In the genomic region with DNA sequence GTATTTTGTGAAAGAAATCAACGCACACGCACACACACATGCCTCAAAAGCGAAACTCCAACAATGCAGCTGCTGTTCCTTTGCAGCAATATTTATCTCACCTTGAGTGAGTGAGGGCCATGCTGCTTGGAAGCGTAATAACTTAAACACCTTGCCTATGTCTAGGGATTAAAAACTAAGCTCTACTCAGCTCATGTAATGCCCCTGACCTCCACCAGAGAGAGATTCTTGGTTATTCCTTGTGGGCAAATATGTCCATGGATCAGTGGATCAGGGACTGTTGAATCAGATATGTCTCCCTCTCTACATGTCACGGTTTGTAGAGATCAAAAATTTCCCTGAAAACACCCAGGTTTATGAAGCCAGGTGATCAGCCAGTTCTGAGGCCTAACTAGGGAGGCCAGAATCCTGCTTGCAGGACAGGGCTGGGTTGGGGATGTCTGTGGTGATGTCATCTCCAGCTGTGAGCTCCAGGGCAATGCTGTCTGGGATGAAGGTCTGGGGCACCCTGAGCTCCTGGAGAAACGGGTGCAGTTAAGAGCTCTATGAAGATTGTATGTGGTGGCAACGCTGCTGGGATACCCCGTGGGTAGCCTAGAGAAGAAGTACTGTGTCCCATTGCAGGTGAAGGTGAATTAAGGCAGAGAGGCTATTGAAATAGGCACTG, we compare ENCODE assay signal across 26 cellular contexts.
A peak's percentile ranks its signal among the peaks of the same experiment; 100 is the strongest.
DNase-seq lines count a peak whose midpoint lies in the region; ATAC-seq and TF ChIP-seq lines count a peak whose summit lies in the region.
"Had no signal": no experiment of that assay in that cellular context is flagged by ENCODE, and none has a peak within 500 bp of the region (broad histone marks: within the 10 kb centered on the region; RNA-seq: fewer than 3 reads in every experiment).

No MANE protein-coding gene starts in this region.

- H3K4me3 ChIP-seq in PC-9, result no peak overlapping the region
- no peak overlapping the region for H3K4me3 ChIP-seq in fibroblast of villous mesenchyme (ENCODE audit: low read depth, low read length)
- H3K4me3 ChIP-seq: cardiac muscle cell, hepatocyte, ovary, right atrium auricular region, suprapubic skin, uterus had no signal

- BruUV-seq in PC-9 (replicated peaks; lab: Mats Ljungman, UMichigan), result no TSS peak

- ATAC-seq in GM19328 (IDR thresholded peaks at IDR 0.05; ENCODE audit: unreplicated experiment) (no peak), HG03108 (IDR thresholded peaks at IDR 0.05; ENCODE audit: unreplicated experiment) (no peak)
- ATAC-seq: activated CD8-positive, alpha-beta memory T cell treated with anti-CD3 and anti-CD28 coated beads, Interleukin-2, amount 10 ng/mL, durations not matched to agents 7 days and 5 days; left lobe of liver; naive thymus-derived CD4-positive, alpha-beta T cell; stimulated activated naive B cell treated with anti-CD40 and anti-IgM and Interleukin-4, amounts not matched to agents 10 μg/mL and 1 μg/mL and 100 μg/mL, for 72 hours had no signal

- H3K79me2 ChIP-seq in PC-9 (ENCODE audit: low read depth), result no peaks in the 10 kb centered on the region
- H3K79me2 ChIP-seq: hepatocyte had no signal

- H3K9me3 ChIP-seq in PC-9 (ENCODE audit: insufficient read depth, low read depth), result no peaks in the 10 kb centered on the region
- H3K9me3 ChIP-seq: ovary, right atrium auricular region, suprapubic skin, uterus had no signal

- CTCF ChIA-PET in PC-9 (lab: Charles Lee), result no interaction called here

- H2AFZ ChIP-seq in PC-9, result no peak overlapping the region
- H2AFZ ChIP-seq: hepatocyte had no signal

- peak; percentile 17 for DNase-seq in activated CD8-positive, alpha-beta memory T cell treated with anti-CD3 and anti-CD28 coated beads for 24 hours
- no peak for DNase-seq in activated CD8-positive, alpha-beta memory T cell treated with anti-CD3 and anti-CD28 coated beads, Interleukin-2, amount 50 U/mL, for 48 hours
- DNase-seq in PC-9 (no peak), fibroblast of villous mesenchyme (ENCODE audit: low read depth) (no peak), ureter (ENCODE audit: low spot score) (peak; percentile 32), NOMO-1 (lab: John Stamatoyannopoulos, UW; ENCODE audit: unreplicated experiment in 2 of 2) (no peak)
- DNase-seq: activated CD4-positive, alpha-beta T cell treated with anti-CD3 and anti-CD28 coated beads, Interleukin-2, amount 10 ng/mL, durations not matched to agents 24 days and 14 days; activated CD8-positive, alpha-beta memory T cell treated with anti-CD3 and anti-CD28 coated beads, Interleukin-2, amount 10 ng/mL, durations not matched to agents 7 days and 5 days; activated naive CD4-positive, alpha-beta T cell treated with anti-CD3 and anti-CD28 coated beads, Interleukin-2, amount 50 U/mL, for 16 hours; dermis blood vessel endothelial cell; KBM-7; naive thymus-derived CD4-positive, alpha-beta T cell; NCI-H1436; ovary; stimulated activated CD4-positive, alpha-beta T cell treated with anti-CD3 and anti-CD28 coated beads, Interleukin-12 subunit alpha, Interleukin-12 subunit beta, amount 100 ng/mL, for 4 hours; stimulated activated CD4-positive, alpha-beta T cell treated with anti-CD3 and anti-CD28 coated beads, Interleukin-4, amount 100 ng/mL, for 24 hours; stimulated activated naive B cell treated with anti-CD40 and anti-IgM and Interleukin-4, amounts not matched to agents 10 μg/mL and 1 μg/mL and 100 μg/mL, for 72 hours; T-helper 2 cell; uterus had no signal

- no peaks in the 10 kb centered on the region for H3K36me3 ChIP-seq in PC-9 (ENCODE audit: low read depth)
- H3K36me3 ChIP-seq: cardiac muscle cell, ovary, right atrium auricular region, suprapubic skin, uterus had no signal

- no peak overlapping the region for H3K4me2 ChIP-seq in PC-9
- H3K4me2 ChIP-seq: hepatocyte had no signal

- no peaks in the 10 kb centered on the region; the same call in 1 of the 2 replicates for H3K27me3 ChIP-seq in PC-9 (ENCODE audit: insufficient read depth, low read depth)
- H3K27me3 ChIP-seq: cardiac muscle cell, hepatocyte, ovary, right atrium auricular region, uterus had no signal

- POLR2A ChIA-PET in PC-9 (lab: Charles Lee; ENCODE audit: unreplicated experiment), result no interaction called here

- intact Hi-C loops in PC-9 (cut with micrococcal nuclease; ENCODE audit: unreplicated experiment), result no loop called here

- H3K27ac ChIP-seq in PC-9, result no peak overlapping the region
- H3K27ac ChIP-seq: cardiac muscle cell, hepatocyte, ovary, right atrium auricular region, suprapubic skin, uterus had no signal

- no peaks in the 10 kb centered on the region for H3K9me2 ChIP-seq in PC-9 (ENCODE audit: insufficient read depth)

- peak; percentile 29; the same call in 1 of the 2 replicates for TF ChIP-seq CTCF in PC-9 (conservative IDR thresholded peaks at IDR 0.05)
- TF ChIP-seq CTCF in fibroblast of villous mesenchyme (IDR thresholded peaks at IDR 0.05; ENCODE audit: insufficient read depth, low read depth, low read length), result peak; percentile 17

- H4K20me1 ChIP-seq in PC-9 (ENCODE audit: insufficient read depth), result no peaks in the 10 kb centered on the region

- no peaks in the 10 kb centered on the region for H3F3A ChIP-seq in PC-9 (ENCODE audit: insufficient read depth, low read depth)

- no peaks in the 10 kb centered on the region for H3K4me1 ChIP-seq in PC-9 (replicated peaks; ENCODE audit: insufficient read depth)
- H3K4me1 ChIP-seq: right atrium auricular region, uterus had no signal

Comparison
In these comparisons a context has a peak if more than half of its experiments do, and no peak if none do; other contexts are left out.
1. DNase-seq: peak in activated CD8-positive, alpha-beta memory T cell treated with anti-CD3 and anti-CD28 coated beads for 24 hours (single experiment) and ureter (single experiment); none in activated CD8-positive, alpha-beta memory T cell treated with anti-CD3 and anti-CD28 coated beads, Interleukin-2, amount 50 U/mL, for 48 hours (single experiment), PC-9 (0 of 2), fibroblast of villous mesenchyme (single experiment) and NOMO-1 (0 of 2).